ENCODE assay signal across 9 cellular contexts in the genomic region with DNA sequence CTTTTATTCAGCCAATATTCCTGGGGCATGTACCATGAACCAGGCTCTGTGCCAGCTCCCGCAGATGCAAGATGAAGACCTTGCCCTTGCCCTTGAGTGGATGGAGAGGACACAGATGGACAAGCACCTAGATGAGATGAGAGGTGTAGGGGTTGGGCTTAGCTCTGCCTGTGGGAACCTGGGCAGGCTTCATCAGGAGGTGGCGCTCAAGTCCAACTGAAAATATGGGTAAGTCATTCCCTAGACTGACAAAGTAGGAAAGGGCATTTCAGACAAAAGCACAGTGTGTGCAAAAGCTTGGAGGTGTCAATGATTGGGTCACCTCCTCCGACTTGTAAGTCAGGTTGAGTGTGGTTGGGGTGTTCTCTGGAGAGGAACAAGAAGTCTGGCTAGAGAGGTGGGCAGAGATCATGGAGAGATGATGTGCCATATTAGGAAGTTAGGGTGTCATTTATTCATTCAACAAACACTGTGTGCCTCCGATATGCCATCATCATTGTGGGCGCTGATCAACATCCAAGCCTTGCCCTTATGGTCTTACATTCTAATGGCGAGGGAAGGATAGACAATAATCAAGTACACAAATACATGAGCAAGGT.
DNase-seq lines count a peak whose midpoint lies in the region; ATAC-seq and TF ChIP-seq lines count a peak whose summit lies in the region.
"Had no signal": no experiment of that assay in that cellular context is flagged by ENCODE, and none has a peak within 500 bp of the region (broad histone marks: within the 10 kb centered on the region; RNA-seq: fewer than 3 reads in every experiment).

No MANE protein-coding gene starts in this region.

- no peak overlapping the region for H3K4me3 Mint-ChIP-seq in activated CD8-positive, alpha-beta T cell treated with anti-CD3 and anti-CD28 coated beads, Interleukin-2, amount 10 ng/mL, durations not matched to agents 7 days and 5 days
- H3K4me3 Mint-ChIP-seq: mesothelial cell of epicardium had no signal

- H3K36me3 ChIP-seq in BE2C (no peaks in the 10 kb centered on the region), GM23248 (ENCODE audit: low read depth) (no peaks in the 10 kb centered on the region), left ventricle myocardium inferior (no peaks in the 10 kb centered on the region)

- no peaks in the 10 kb centered on the region for H3K9me3 Mint-ChIP-seq in activated CD8-positive, alpha-beta T cell treated with anti-CD3 and anti-CD28 coated beads, Interleukin-2, amount 10 ng/mL, durations not matched to agents 7 days and 5 days (ENCODE audit: insufficient read depth)

- no peak overlapping the region for H3K9ac ChIP-seq in GM23248

- H3K9me3 ChIP-seq in BE2C, result no peaks in the 10 kb centered on the region
- H3K9me3 ChIP-seq in GM23248 (ENCODE audit: low read depth), result no peaks in the 10 kb centered on the region
- H3K9me3 ChIP-seq in left ventricle myocardium inferior (replicated peaks), result peaks cover 10% of the 10 kb centered on the region

- no peaks in the 10 kb centered on the region for H3K36me3 Mint-ChIP-seq in activated CD8-positive, alpha-beta T cell treated with anti-CD3 and anti-CD28 coated beads, Interleukin-2, amount 10 ng/mL, durations not matched to agents 7 days and 5 days (ENCODE audit: low read depth)

- H4K20me1 ChIP-seq in GM23248 (ENCODE audit: insufficient read depth), result no peaks in the 10 kb centered on the region

- CTCF ChIA-PET in activated CD8-positive, alpha-beta T cell treated with anti-CD3 and anti-CD28 coated beads, Interleukin-2, amount 10 ng/mL, durations not matched to agents 7 days and 5 days (lab: Charles Lee), result interaction anchor here (1.0 to 1.7 kb wide), 5 partner anchors 10 to 547 kb away, joined by 3 to 6 read pairs (median 4); no protein-coding TSS in a partner anchor

- ATAC-seq in activated CD8-positive, alpha-beta T cell treated with anti-CD3 and anti-CD28 coated beads, Interleukin-2, amount 10 ng/mL, durations not matched to agents 7 days and 5 days, result peak; percentile 42
- ATAC-seq in sciatic nerve, result peak; percentile 68
- no peak for ATAC-seq in HG02759 (IDR thresholded peaks at IDR 0.05; ENCODE audit: unreplicated experiment)
- no peak for ATAC-seq in HG02610 (IDR thresholded peaks at IDR 0.05; ENCODE audit: unreplicated experiment)

- intact Hi-C loops in left ventricle myocardium inferior (cut with micrococcal nuclease), result loop anchor here (5.0 kb wide), 1 partner anchor 326 kb away; no protein-coding TSS in a partner anchor
- intact Hi-C loops in sciatic nerve (cut with DNase I), result loop anchor here (5.0 kb wide), 1 partner anchor 331 kb away; no protein-coding TSS in a partner anchor

- no peaks in the 10 kb centered on the region for H3K4me1 Mint-ChIP-seq in activated CD8-positive, alpha-beta T cell treated with anti-CD3 and anti-CD28 coated beads, Interleukin-2, amount 10 ng/mL, durations not matched to agents 7 days and 5 days (ENCODE audit: low read depth)

- no peaks in the 10 kb centered on the region for H3K9me2 ChIP-seq in GM23248 (ENCODE audit: insufficient read depth)

- no peak overlapping the region for H2AFZ ChIP-seq in GM23248

- no peak overlapping the region for H3K27ac ChIP-seq in GM23248
- H3K27ac ChIP-seq in left ventricle myocardium inferior (replicated peaks), result no peak overlapping the region

- H3K4me1 ChIP-seq in BE2C (no peaks in the 10 kb centered on the region), GM23248 (ENCODE audit: insufficient read depth) (no peaks in the 10 kb centered on the region), left ventricle myocardium inferior (peaks cover 13% of the 10 kb centered on the region)

- H3K27ac Mint-ChIP-seq in activated CD8-positive, alpha-beta T cell treated with anti-CD3 and anti-CD28 coated beads, Interleukin-2, amount 10 ng/mL, durations not matched to agents 7 days and 5 days, result no peak overlapping the region

- H3K4me3 ChIP-seq in BE2C (ENCODE audit: low read depth, low read length) (no peak overlapping the region), GM23248 (no peak overlapping the region), left ventricle myocardium inferior (no peak overlapping the region)

- DNase-seq in BE2C, result peak; percentile 41
- peak; percentile 75 for DNase-seq in GM23248
- peak; percentile 16 for DNase-seq in NCI-H2171 treated with DMSO at 0.1 percent for 48 hours (lab: John Stamatoyannopoulos, UW)
- peak; percentile 28 for DNase-seq in activated CD8-positive, alpha-beta T cell treated with anti-CD3 and anti-CD28 coated beads, Interleukin-2, amount 10 ng/mL, durations not matched to agents 7 days and 5 days
- DNase-seq in left ventricle myocardium inferior, result peak; percentile 24
- peak; percentile 70 for DNase-seq in sciatic nerve (ENCODE audit: low spot score)

- peaks cover 5% of the 10 kb centered on the region; the same call in 1 of the 2 replicates for H3K27me3 ChIP-seq in BE2C
- H3K27me3 ChIP-seq in GM23248 (replicated peaks; ENCODE audit: insufficient read depth), result no peaks in the 10 kb centered on the region
- no peaks in the 10 kb centered on the region for H3K27me3 ChIP-seq in left ventricle myocardium inferior (ENCODE audit: low read depth)

- H3K4me2 ChIP-seq in GM23248 (ENCODE audit: unreplicated experiment), result no peak overlapping the region

- 31 to 33% methylated on average over 6 of the region's 6 CpGs for WGBS in GM23248 (ENCODE audit: low coverage in 1 of 2, low lambda C conversion rate in 2 of 2, missing lambda C conversion rate in 2 of 2), 2 experiments

- H3F3A ChIP-seq in GM23248 (ENCODE audit: insufficient read depth), result no peaks in the 10 kb centered on the region

- H3K79me2 ChIP-seq in GM23248 (ENCODE audit: insufficient read depth), result no peaks in the 10 kb centered on the region

- H3K27me3 Mint-ChIP-seq in activated CD8-positive, alpha-beta T cell treated with anti-CD3 and anti-CD28 coated beads, Interleukin-2, amount 10 ng/mL, durations not matched to agents 7 days and 5 days (ENCODE audit: low read depth), result no peaks in the 10 kb centered on the region

- POLR2A ChIA-PET in activated CD8-positive, alpha-beta T cell treated with anti-CD3 and anti-CD28 coated beads, Interleukin-2, amount 10 ng/mL, durations not matched to agents 7 days and 5 days (lab: Charles Lee), result no interaction called here

- in situ Hi-C loops in GM23248 (cut with MboI), result loop anchor here (10.0 to 25.0 kb wide), 2 partner anchors 323 to 971 kb away; no protein-coding TSS in a partner anchor

- TF ChIP-seq CTCF in BE2C (IDR thresholded peaks at IDR 0.05; ENCODE audit: low read depth, low read length), result peak; percentile 62
- peak; percentile 62 for TF ChIP-seq CTCF in left ventricle myocardium inferior (IDR thresholded peaks at IDR 0.05; ENCODE audit: borderline replicate concordance)

Comparison
In these comparisons a context has a peak if more than half of its experiments do, and no peak if none do; other contexts are left out.
1. DNase-seq: peak in every context shown above with its lines; median percentile 75 in GM23248; 70 in sciatic nerve; 41 in BE2C; 28 in activated CD8-positive, alpha-beta T cell treated with anti-CD3 and anti-CD28 coated beads, Interleukin-2, amount 10 ng/mL, durations not matched to agents 7 days and 5 days; 24 in left ventricle myocardium inferior; 16 in NCI-H2171 treated with DMSO at 0.1 percent for 48 hours.
2. ATAC-seq: peak in activated CD8-positive, alpha-beta T cell treated with anti-CD3 and anti-CD28 coated beads, Interleukin-2, amount 10 ng/mL, durations not matched to agents 7 days and 5 days (single experiment) and sciatic nerve (single experiment); none in HG02759 (single experiment) and HG02610 (single experiment).